Comparison of ENCODE assay signal across 13 cellular contexts in genomic region chr9:105437704-105438103, GRCh38. TPM values are rescaled to one million over a fixed set of nuclear protein-coding genes. Genes with fewer than 3 reads are reported as not detected.
DNase-seq lines count a peak whose midpoint lies in the region; ATAC-seq and TF ChIP-seq lines count a peak whose summit lies in the region.
"Had no signal": no experiment of that assay in that cellular context is flagged by ENCODE, and none has a peak within 500 bp of the region (broad histone marks: within the 10 kb centered on the region; RNA-seq: fewer than 3 reads in every experiment).

No MANE protein-coding gene starts in this region.

- no peak overlapping the region for H3K9ac ChIP-seq in endocrine pancreas (ENCODE audit: control insufficient read depth, insufficient read depth, low read length)

- H3K4me1 ChIP-seq in left ventricle myocardium inferior (peaks cover 29% of the 10 kb centered on the region), endocrine pancreas (ENCODE audit: control insufficient read depth, insufficient read depth, low read length) (no peaks in the 10 kb centered on the region)
- H3K4me1 ChIP-seq: A549 had no signal

- no peak for DNase-seq in left ventricle myocardium inferior
- DNase-seq in Right ventricle myocardium inferior (ENCODE audit: missing footprints), result no peak
- DNase-seq in progenitor cell of endocrine pancreas (ENCODE audit: low spot score, unreplicated experiment), result no peak
- no peak for DNase-seq in iPS-NIHi7 (ENCODE audit: extremely low spot score)
- no peak for DNase-seq in CD1c-positive myeloid dendritic cell (ENCODE audit: extremely low spot score)
- no peak for DNase-seq in dermis blood vessel endothelial cell
- DNase-seq: Caco-2, NCI-H748 treated with DMSO at 0.1 percent for 48 hours, SHP77 had no signal

- peak overlapping the region; percentile 16 for H3K27ac ChIP-seq in left ventricle myocardium inferior (replicated peaks)
- H3K27ac ChIP-seq: A549 had no signal

- H3K36me3 ChIP-seq in left ventricle myocardium inferior (no peaks in the 10 kb centered on the region), endocrine pancreas (ENCODE audit: control insufficient read depth, insufficient read depth, low read length) (no peaks in the 10 kb centered on the region)

- no peaks in the 10 kb centered on the region for H3K27me3 Mint-ChIP-seq in progenitor cell of endocrine pancreas

- H3K27me3 ChIP-seq in left ventricle myocardium inferior (ENCODE audit: low read depth), result no peaks in the 10 kb centered on the region
- H3K27me3 ChIP-seq in endocrine pancreas (ENCODE audit: control insufficient read depth, insufficient read depth, low read length), result no peaks in the 10 kb centered on the region

- H3K4me3 Mint-ChIP-seq in progenitor cell of endocrine pancreas (ENCODE audit: low read depth), result no peak overlapping the region
- H3K4me3 Mint-ChIP-seq: CD14-positive monocyte had no signal

- H3K9me3 Mint-ChIP-seq in progenitor cell of endocrine pancreas (ENCODE audit: low read depth), result peaks cover 6% of the 10 kb centered on the region

- TF ChIP-seq CTCF in left ventricle myocardium inferior (IDR thresholded peaks at IDR 0.05; ENCODE audit: borderline replicate concordance) (no peak), progenitor cell of endocrine pancreas (IDR thresholded peaks at IDR 0.05; ENCODE audit: unreplicated experiment) (no peak)

- no peak overlapping the region for H3K4me3 ChIP-seq in left ventricle myocardium inferior
- H3K4me3 ChIP-seq in endocrine pancreas (ENCODE audit: control insufficient read depth, insufficient read depth, low read length), result peak overlapping the region; percentile 54
- H3K4me3 ChIP-seq: A549 had no signal

- intact Hi-C loops in left ventricle myocardium inferior (cut with micrococcal nuclease), result no loop called here
- intact Hi-C loops in Right ventricle myocardium inferior (cut with DNase I), result no loop called here

- peaks cover 20% of the 10 kb centered on the region for H3K4me1 Mint-ChIP-seq in progenitor cell of endocrine pancreas (ENCODE audit: low read depth)

- peaks cover 3% of the 10 kb centered on the region for H3K36me3 Mint-ChIP-seq in progenitor cell of endocrine pancreas (ENCODE audit: insufficient read depth)

- ATAC-seq in Right ventricle myocardium inferior, result no peak
- ATAC-seq: A549, Panc1 had no signal

- H3K9me3 ChIP-seq in left ventricle myocardium inferior (replicated peaks) (no peaks in the 10 kb centered on the region), endocrine pancreas (ENCODE audit: control insufficient read depth, low read length) (no peaks in the 10 kb centered on the region)
- H3K9me3 ChIP-seq: A549, Caco-2 had no signal

- H3K27ac Mint-ChIP-seq in progenitor cell of endocrine pancreas, result peak overlapping the region; percentile 94
- H3K27ac Mint-ChIP-seq: CD14-positive monocyte had no signal

RNA-seq across cellular contexts. Expression of gene FSD1L, which starts 10.1 kb away (rescaled TPM):
- total RNA-seq in left ventricle myocardium inferior (7.6 TPM), Right ventricle myocardium inferior (4.5 TPM), progenitor cell of endocrine pancreas (27.6 and 29.5 TPM in 2 replicates), dermis blood vessel endothelial cell (3.1 and 4.4 TPM in 2 replicates)
